ENCODE assay signal across 27 cellular contexts in genomic region chr17:48028736-48029135, GRCh38. TPM values are rescaled to one million over a fixed set of nuclear protein-coding genes. Genes with fewer than 3 reads are reported as not detected.
"Had no signal": no experiment of that assay in that cellular context is flagged by ENCODE, and none has a peak within 500 bp of the region (broad histone marks: within the 10 kb centered on the region; RNA-seq: fewer than 3 reads in every experiment).

No MANE protein-coding gene starts in this region.

- H3K9me3 ChIP-seq: lower lobe of right lung, ovary, right atrium auricular region, right lobe of liver, stomach, testis, thyroid gland, transverse colon, upper lobe of left lung, vagina had no signal

- H3K36me3 ChIP-seq: lower lobe of right lung, neural progenitor cell, ovary, right atrium auricular region, right lobe of liver, thyroid gland, transverse colon, vagina had no signal

- H3K27ac ChIP-seq: lower lobe of right lung, neural progenitor cell, ovary, right atrium auricular region, right lobe of liver, stomach, testis, thyroid gland, transverse colon, upper lobe of left lung, vagina had no signal

- H3K4me3 ChIP-seq: lower lobe of right lung, neural progenitor cell, ovary, right atrium auricular region, right lobe of liver, smooth muscle cell, stomach, testis, thyroid gland, transverse colon, upper lobe of left lung, vagina had no signal

- DNase-seq: hypothalamus; immature natural killer cell; kidney; lower lobe of right lung; mammary epithelial cell; mesenchymal stem cell; naive B cell; natural killer cell; nephron progenitor cell; ovary; right lobe of liver; stimulated activated CD4-positive, alpha-beta T cell treated with anti-CD3 and anti-CD28 coated beads, Interleukin-1b, Interleukin-23, amount 100 ng/mL, for 48 hours; stimulated activated CD4-positive, alpha-beta T cell treated with anti-CD3 and anti-CD28 coated beads, Interleukin-4, amount 100 ng/mL, for 1 hour; stimulated activated naive B cell treated with anti-CD40 and anti-IgM and Interleukin-4, amounts not matched to agents 10 μg/mL and 1 μg/mL and 100 μg/mL, for 72 hours; stimulated activated naive CD8-positive, alpha-beta T cell treated with anti-CD3 and anti-CD28 coated beads, Interleukin-15, Interleukin-2, amounts not matched to agents 100 U/mL and 50 U/mL, for 24 hours; stomach; testis; thyroid gland; transverse colon; upper lobe of left lung had no signal

- H3K36me3 Mint-ChIP-seq: mesothelial cell of epicardium; naive B cell; natural killer cell; neural progenitor cell; stimulated activated naive B cell treated with anti-CD40 and anti-IgM and Interleukin-4, amounts not matched to agents 10 μg/mL and 1 μg/mL and 100 μg/mL, for 72 hours had no signal

- H3K27me3 ChIP-seq: ovary, right atrium auricular region, right lobe of liver, testis, thyroid gland, upper lobe of left lung, vagina had no signal

- H3K9me3 Mint-ChIP-seq: immature natural killer cell; mesothelial cell of epicardium; naive B cell; natural killer cell; nephron progenitor cell; neural progenitor cell; stimulated activated naive B cell treated with anti-CD40 and anti-IgM and Interleukin-4, amounts not matched to agents 10 μg/mL and 1 μg/mL and 100 μg/mL, for 72 hours had no signal

- ATAC-seq: left lobe of liver; lower lobe of right lung; natural killer cell; right lobe of liver; stimulated activated naive B cell treated with anti-CD40 and anti-IgM and Interleukin-4, amounts not matched to agents 10 μg/mL and 1 μg/mL and 100 μg/mL, for 72 hours; stimulated activated naive CD8-positive, alpha-beta T cell treated with anti-CD3 and anti-CD28 coated beads, Interleukin-15, Interleukin-2, amounts not matched to agents 100 U/mL and 50 U/mL, for 24 hours had no signal

- H3K27ac Mint-ChIP-seq: immature natural killer cell; mesothelial cell of epicardium; natural killer cell; nephron progenitor cell; neural progenitor cell; progenitor cell of endocrine pancreas; stimulated activated naive B cell treated with anti-CD40 and anti-IgM and Interleukin-4, amounts not matched to agents 10 μg/mL and 1 μg/mL and 100 μg/mL, for 72 hours had no signal

- H3K4me3 Mint-ChIP-seq: immature natural killer cell; mesothelial cell of epicardium; naive B cell; natural killer cell; nephron progenitor cell; neural progenitor cell; stimulated activated naive B cell treated with anti-CD40 and anti-IgM and Interleukin-4, amounts not matched to agents 10 μg/mL and 1 μg/mL and 100 μg/mL, for 72 hours had no signal

RNA-seq across cellular contexts. Expression of gene COPZ2, which starts 8.9 kb away (rescaled TPM):
- total RNA-seq: progenitor cell of endocrine pancreas had no signal
